Comparison of ENCODE assay signal across 15 cellular contexts in the genomic region with DNA sequence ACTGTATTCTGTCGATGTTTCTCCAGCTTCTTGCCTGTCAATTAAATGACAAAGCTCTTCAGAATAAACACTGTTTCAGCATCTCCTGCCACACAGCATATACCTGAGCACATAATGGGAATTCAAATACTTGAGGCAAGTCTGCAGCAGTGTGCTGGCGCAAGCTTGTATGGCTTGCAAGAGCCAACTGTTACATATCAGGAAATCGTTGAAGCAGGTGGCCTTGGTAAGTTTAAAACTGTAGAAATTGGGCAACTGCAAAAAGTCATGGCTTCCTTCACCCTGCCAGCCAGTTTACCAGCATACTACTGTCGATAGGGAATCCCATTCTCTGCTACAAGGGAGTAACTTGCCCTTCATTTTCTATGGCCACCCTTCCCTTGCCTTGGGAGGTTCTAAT. TPM values are rescaled to one million over a fixed set of nuclear protein-coding genes. Genes with fewer than 3 reads are reported as not detected.
A peak's percentile ranks its signal among the peaks of the same experiment; 100 is the strongest.
DNase-seq lines count a peak whose midpoint lies in the region; ATAC-seq and TF ChIP-seq lines count a peak whose summit lies in the region.
"Had no signal": no experiment of that assay in that cellular context is flagged by ENCODE, and none has a peak within 500 bp of the region (broad histone marks: within the 10 kb centered on the region; RNA-seq: fewer than 3 reads in every experiment).

No MANE protein-coding gene starts in this region.

- intact Hi-C loops in CD4-positive, alpha-beta T cell (cut with DNase I, micrococcal nuclease) = no loop called here
- intact Hi-C loops in naive thymus-derived CD4-positive, alpha-beta T cell (cut with micrococcal nuclease) = no loop called here

- no peak overlapping the region for H3K4me3 ChIP-seq in GM23338
- no peak overlapping the region for H3K4me3 ChIP-seq in SK-N-MC
- H3K4me3 ChIP-seq in naive thymus-derived CD4-positive, alpha-beta T cell (ENCODE audit: low read length) = no peak overlapping the region
- no peak overlapping the region for H3K4me3 ChIP-seq in osteoblast (ENCODE audit: insufficient read depth, low read length)
- H3K4me3 ChIP-seq: PC-9 had no signal

- ATAC-seq in CD4-positive, alpha-beta T cell (ENCODE audit: poor library complexity) = no peak
- ATAC-seq in GM23338 = no peak
- no peak for ATAC-seq in naive thymus-derived CD4-positive, alpha-beta T cell

- H3F3A ChIP-seq in GM23338 (replicated peaks; ENCODE audit: low read depth) = 0 out of 2 replicates have a peak, but pooled peaks cover 3% of the 10 kb centered on the region

- CTCF ChIA-PET in CD4-positive, alpha-beta T cell (lab: Charles Lee) = interaction anchor here (0.6 to 1.6 kb wide), 3 partner anchors 22 to 58 kb away, joined by 3 to 4 read pairs (median 3); no protein-coding TSS in a partner anchor
- CTCF ChIA-PET in naive thymus-derived CD4-positive, alpha-beta T cell (lab: Charles Lee) = no interaction called here

- peak overlapping the region; percentile 79 for H3K27ac Mint-ChIP-seq in CD4-positive, alpha-beta T cell
- no peak overlapping the region for H3K27ac Mint-ChIP-seq in GM23338
- H3K27ac Mint-ChIP-seq in naive thymus-derived CD4-positive, alpha-beta T cell = peak overlapping the region in 6 of 9 donors; percentile 4 to 67 (median 22)
- H3K27ac Mint-ChIP-seq: B cell had no signal

- no peaks in the 10 kb centered on the region for H3K9me3 Mint-ChIP-seq in CD4-positive, alpha-beta T cell
- no peaks in the 10 kb centered on the region for H3K9me3 Mint-ChIP-seq in GM23338
- H3K9me3 Mint-ChIP-seq in naive thymus-derived CD4-positive, alpha-beta T cell = no peaks in the 10 kb centered on the region

- H3K4me2 ChIP-seq in GM23338 (no peak overlapping the region), osteoblast (ENCODE audit: insufficient read depth, low read length) (no peak overlapping the region)
- H3K4me2 ChIP-seq: PC-9 had no signal

- H3K27me3 ChIP-seq in CD4-positive, alpha-beta T cell (ENCODE audit: control insufficient read depth, insufficient read depth, low read length) = no peaks in the 10 kb centered on the region
- H3K27me3 ChIP-seq in GM23338 (ENCODE audit: insufficient read depth) = no peaks in the 10 kb centered on the region
- H3K27me3 ChIP-seq in naive thymus-derived CD4-positive, alpha-beta T cell (ENCODE audit: control insufficient read depth in 2 of 2, insufficient read depth in 2 of 2, low read length in 2 of 2) = no peaks in the 10 kb centered on the region
- H3K27me3 ChIP-seq in osteoblast (ENCODE audit: insufficient read depth, low read length) = no peaks in the 10 kb centered on the region

- no peak overlapping the region for H3K9ac ChIP-seq in SK-N-MC (ENCODE audit: insufficient read length)

- POLR2A ChIA-PET in CD4-positive, alpha-beta T cell (lab: Charles Lee) = interaction anchor here (0.8 to 1.4 kb wide), 3 partner anchors 11 to 23 kb away, joined by 3 to 6 read pairs (median 4); no protein-coding TSS in a partner anchor
- POLR2A ChIA-PET in naive thymus-derived CD4-positive, alpha-beta T cell (lab: Charles Lee) = interaction anchor here (1.0 to 2.0 kb wide), 2 partner anchors 20 to 23 kb away, joined by 4 read pairs; a partner anchor contains a TSS

- no peak overlapping the region for H3K27ac ChIP-seq in CD4-positive, alpha-beta T cell (ENCODE audit: low read depth, low read length)
- H3K27ac ChIP-seq in GM23338 (ENCODE audit: low read depth) = peak overlapping the region; percentile 48; the same call in 1 of the 2 replicates
- peak overlapping the region; percentile 26; the same call in 1 of the 2 replicates for H3K27ac ChIP-seq in SK-N-MC
- H3K27ac ChIP-seq in naive thymus-derived CD4-positive, alpha-beta T cell (ENCODE audit: low read depth, low read length) = no peak overlapping the region
- no peak overlapping the region for H3K27ac ChIP-seq in osteoblast (ENCODE audit: low read depth, low read length)
- H3K27ac ChIP-seq: PC-9 had no signal

- H3K9me3 ChIP-seq in CD4-positive, alpha-beta T cell (ENCODE audit: control insufficient read depth, low read length) = no peaks in the 10 kb centered on the region
- H3K9me3 ChIP-seq in SK-N-MC (ENCODE audit: low read depth, low read length) (no peaks in the 10 kb centered on the region), osteoblast (ENCODE audit: low read depth, low read length) (no peaks in the 10 kb centered on the region)
- no peaks in the 10 kb centered on the region for H3K9me3 ChIP-seq in naive thymus-derived CD4-positive, alpha-beta T cell (ENCODE audit: control insufficient read depth in 2 of 3, low read length in 3 of 3)

- TF ChIP-seq CTCF in CD4-positive, alpha-beta T cell (IDR thresholded peaks at IDR 0.05) = no peak
- TF ChIP-seq CTCF in GM23338 (conservative IDR thresholded peaks at IDR 0.05; ENCODE audit: low read depth in 2 of 2) (no peak), osteoblast (IDR thresholded peaks at IDR 0.05; ENCODE audit: extremely low read depth, low read depth, low read length) (no peak)

- H3K79me2 ChIP-seq in GM23338 (replicated peaks; ENCODE audit: insufficient read depth) (peaks cover 99% of the 10 kb centered on the region), osteoblast (ENCODE audit: insufficient read depth, low read length) (peaks cover 99% of the 10 kb centered on the region)

- H2AFZ ChIP-seq in GM23338 (no peak overlapping the region), osteoblast (ENCODE audit: low read length) (no peak overlapping the region)
- H2AFZ ChIP-seq: PC-9 had no signal

- H4K20me1 ChIP-seq in GM23338 (replicated peaks; ENCODE audit: insufficient read depth) = peaks cover 75% of the 10 kb centered on the region
- H4K20me1 ChIP-seq in osteoblast (ENCODE audit: insufficient read depth, low read length) = peaks cover 57% of the 10 kb centered on the region

- H3K36me3 ChIP-seq in GM23338 (ENCODE audit: insufficient read depth) = no peaks in the 10 kb centered on the region
- H3K36me3 ChIP-seq in SK-N-MC (ENCODE audit: insufficient read depth, low read length) = peaks cover 3% of the 10 kb centered on the region; the same call in 1 of the 2 replicates
- H3K36me3 ChIP-seq in naive thymus-derived CD4-positive, alpha-beta T cell (ENCODE audit: control insufficient read depth in 2 of 3, insufficient read depth in 3 of 3, low read length in 3 of 3) = peaks cover 0 to 2% (median 0%) of the 10 kb centered on the region in 3 experiments
- no peaks in the 10 kb centered on the region for H3K36me3 ChIP-seq in osteoblast (ENCODE audit: insufficient read depth, low read length)

- H3K36me3 Mint-ChIP-seq in CD4-positive, alpha-beta T cell (ENCODE audit: low read depth) = peaks cover 4% of the 10 kb centered on the region
- H3K36me3 Mint-ChIP-seq in GM23338 (ENCODE audit: low read depth) = no peaks in the 10 kb centered on the region
- H3K36me3 Mint-ChIP-seq in naive thymus-derived CD4-positive, alpha-beta T cell = peaks cover 0 to 5% (median 0%) of the 10 kb centered on the region in 5 donors

- no peak for DNase-seq in CD4-positive, alpha-beta T cell
- DNase-seq in GM23338 (ENCODE audit: low spot score) (no peak), SK-N-MC (ENCODE audit: low read depth, low spot score) (no peak), nucleus accumbens (lab: John Stamatoyannopoulos, UW) (no peak), osteoblast (ENCODE audit: insufficient read length, low spot score, missing footprints) (no peak), activated gamma-delta T cell treated with Interleukin-2 at 50 U/mL for 16 hours (no peak), NCI-H2107 (lab: John Stamatoyannopoulos, UW) (no peak)
- no peak for DNase-seq in naive thymus-derived CD4-positive, alpha-beta T cell
- DNase-seq: ACHN, EL, Karpas-422, NCI-H146, NCI-H69, PC-9 had no signal

- H3K9me2 ChIP-seq in GM23338 (ENCODE audit: insufficient read depth) = no peaks in the 10 kb centered on the region

- H3K4me1 ChIP-seq in GM23338 (ENCODE audit: insufficient read depth) = peaks cover 29% of the 10 kb centered on the region; the same call in 1 of the 2 replicates
- H3K4me1 ChIP-seq in naive thymus-derived CD4-positive, alpha-beta T cell (ENCODE audit: control insufficient read depth in 2 of 2, insufficient read depth in 2 of 2, low read length in 2 of 2) = peaks cover 0 to 15% of the 10 kb centered on the region in 2 donors
- H3K4me1 ChIP-seq in osteoblast (ENCODE audit: insufficient read depth, low read length) = peaks cover 8% of the 10 kb centered on the region

- H3K4me1 Mint-ChIP-seq in CD4-positive, alpha-beta T cell (ENCODE audit: low read depth) = peaks cover 90% of the 10 kb centered on the region
- H3K4me1 Mint-ChIP-seq in GM23338 = peaks cover 47% of the 10 kb centered on the region
- H3K4me1 Mint-ChIP-seq in naive thymus-derived CD4-positive, alpha-beta T cell = peaks cover 54 to 97% (median 92%) of the 10 kb centered on the region in 7 donors

- no peak overlapping the region for H3K4me3 Mint-ChIP-seq in CD4-positive, alpha-beta T cell
- H3K4me3 Mint-ChIP-seq in GM23338 = no peak overlapping the region
- peak overlapping the region in 1 of 10 donors; percentile 15 for H3K4me3 Mint-ChIP-seq in naive thymus-derived CD4-positive, alpha-beta T cell
- H3K4me3 Mint-ChIP-seq: B cell had no signal

- H3K27me3 Mint-ChIP-seq in CD4-positive, alpha-beta T cell = no peaks in the 10 kb centered on the region
- no peaks in the 10 kb centered on the region for H3K27me3 Mint-ChIP-seq in GM23338 (ENCODE audit: insufficient read depth, low read depth, poor library complexity)
- H3K27me3 Mint-ChIP-seq in naive thymus-derived CD4-positive, alpha-beta T cell = no peaks in the 10 kb centered on the region
- H3K27me3 Mint-ChIP-seq: B cell had no signal

RNA-seq across cellular contexts. Expression of a gene that starts 23.0 kb away (rescaled TPM):
- 100 to 1,000 TPM; 146 to 153 TPM for total RNA-seq in CD4-positive, alpha-beta T cell
- total RNA-seq in GM23338 (2014; rRNA removed; shearing (Covaris generic)) = 158 and 189 TPM in 2 replicates
- polyA plus RNA-seq in GM23338 (2016; fragmentation: Nextera tagmentation; extraction: Ambion mirVana) = 196 and 221 TPM in 2 replicates
- total RNA-seq in naive thymus-derived CD4-positive, alpha-beta T cell = 100 to 1,000 TPM; 250 to 378 (median 305) TPM
- polyA plus RNA-seq in naive thymus-derived CD4-positive, alpha-beta T cell = 100 to 1,000 TPM; 277 to 360 TPM
- total RNA-seq in osteoblast = 165 and 166 TPM in 2 replicates

RNA-seq across cellular contexts. Expression of a gene that starts 23.0 kb away (rescaled TPM):
- total RNA-seq in CD4-positive, alpha-beta T cell = 10 to 100 TPM; 91.7 to 95.2 TPM
- total RNA-seq in GM23338 (2014; rRNA removed; shearing (Covaris generic)) = 81.3 and 82.2 TPM in 2 replicates
- 21.0 and 22.3 TPM in 2 replicates for polyA plus RNA-seq in GM23338 (2016; fragmentation: Nextera tagmentation; extraction: Ambion mirVana)
- total RNA-seq in naive thymus-derived CD4-positive, alpha-beta T cell = 100 to 1,000 TPM in 4 of 5 experiments, 10 to 100 TPM in 1; 98.2 to 122 (median 114) TPM
- 10 to 100 TPM; 48.9 to 50.8 TPM for polyA plus RNA-seq in naive thymus-derived CD4-positive, alpha-beta T cell
- 57.8 and 62.6 TPM in 2 replicates for total RNA-seq in osteoblast

RNA-seq across cellular contexts. Expression of a gene that starts 26.1 kb away (rescaled TPM):
- total RNA-seq in CD4-positive, alpha-beta T cell = 10 to 100 TPM; 15.5 to 17.1 TPM
- 0.39 and 2.7 TPM in 2 replicates for total RNA-seq in GM23338 (2014; rRNA removed; shearing (Covaris generic))
- polyA plus RNA-seq in GM23338 (2016; fragmentation: Nextera tagmentation; extraction: Ambion mirVana) = 2.9 and 3.8 TPM in 2 replicates
- total RNA-seq in naive thymus-derived CD4-positive, alpha-beta T cell = 10 to 100 TPM in 2 of 5 experiments, 1 to 10 TPM in 2, under 1 TPM in 1; 0.35 to 25.0 (median 2.7) TPM
- polyA plus RNA-seq in naive thymus-derived CD4-positive, alpha-beta T cell = not detected
- total RNA-seq in osteoblast = 3.2 and 4.0 TPM in 2 replicates

RNA-seq across cellular contexts. Expression of a gene that starts 57.4 kb away (rescaled TPM):
- 10 to 100 TPM; 10.6 to 11.5 TPM for total RNA-seq in CD4-positive, alpha-beta T cell
- total RNA-seq in GM23338 (2014; rRNA removed; shearing (Covaris generic)) = 35.7 and 45.9 TPM in 2 replicates
- polyA plus RNA-seq in GM23338 (2016; fragmentation: Nextera tagmentation; extraction: Ambion mirVana) = 19.7 and 22.8 TPM in 2 replicates
- 10 to 100 TPM; 18.2 to 41.1 (median 35.0) TPM for total RNA-seq in naive thymus-derived CD4-positive, alpha-beta T cell
- 10 to 100 TPM in 1 of 2 donors, 1 to 10 TPM in 1; 9.7 to 27.7 TPM for polyA plus RNA-seq in naive thymus-derived CD4-positive, alpha-beta T cell
- 21.7 and 29.5 TPM in 2 replicates for total RNA-seq in osteoblast

RNA-seq across cellular contexts. Expression of a gene that starts 57.5 kb away (rescaled TPM):
- 10 to 100 TPM; 32.9 to 35.8 TPM for total RNA-seq in CD4-positive, alpha-beta T cell
- 127 and 152 TPM in 2 replicates for total RNA-seq in GM23338 (2014; rRNA removed; shearing (Covaris generic))
- 881 and 947 TPM in 2 replicates for polyA plus RNA-seq in GM23338 (2016; fragmentation: Nextera tagmentation; extraction: Ambion mirVana)
- 10 to 100 TPM; 33.2 to 85.5 (median 38.5) TPM for total RNA-seq in naive thymus-derived CD4-positive, alpha-beta T cell
- polyA plus RNA-seq in naive thymus-derived CD4-positive, alpha-beta T cell = 100 to 1,000 TPM; 269 to 293 TPM
- total RNA-seq in osteoblast = 108 and 124 TPM in 2 replicates

Comparison
In these comparisons a context has a peak if more than half of its experiments do, and no peak if none do; other contexts are left out.
1. H3K27ac ChIP-seq: peak in GM23338 (single experiment) and SK-N-MC (single experiment); none in CD4-positive, alpha-beta T cell (single experiment), naive thymus-derived CD4-positive, alpha-beta T cell (single experiment) and osteoblast (single experiment).